In the genomic region with DNA sequence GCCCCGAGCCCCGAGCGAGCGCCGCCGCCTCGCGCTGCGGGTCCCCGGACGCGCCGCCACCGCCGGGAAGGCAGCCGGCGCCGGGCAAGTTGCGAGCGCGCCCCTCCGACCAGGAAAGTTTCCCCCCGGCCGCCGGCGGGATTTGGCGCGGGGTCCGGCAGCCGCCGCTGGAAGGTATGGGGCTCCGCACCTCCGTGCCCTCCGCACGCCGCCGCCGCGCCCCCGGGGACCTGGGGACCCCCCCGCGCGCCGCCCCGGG, we compare ENCODE assay signal across 9 cellular contexts. TPM values are rescaled to one million over a fixed set of nuclear protein-coding genes. Genes with fewer than 3 reads are reported as not detected.
DNase-seq lines count a peak whose midpoint lies in the region; ATAC-seq and TF ChIP-seq lines count a peak whose summit lies in the region.
"Had no signal": no experiment of that assay in that cellular context is flagged by ENCODE, and none has a peak within 500 bp of the region (broad histone marks: within the 10 kb centered on the region; RNA-seq: fewer than 3 reads in every experiment).

No MANE protein-coding gene starts in this region.

- H3K4me1 ChIP-seq in suprapubic skin = peaks cover 40% of the 10 kb centered on the region

- DNase-seq in DMS 273 (lab: John Stamatoyannopoulos, UW; ENCODE audit: unreplicated experiment) = peak; percentile 47
- no peak for DNase-seq in DMS 273 treated with DMSO at 0.1 percent for 48 hours (lab: John Stamatoyannopoulos, UW)
- DNase-seq in kidney epithelial cell (ENCODE audit: low read depth) = no peak
- DNase-seq in suprapubic skin (ENCODE audit: low spot score in 2 of 2) = no peak
- DNase-seq in glutamatergic neuron = no peak
- no peak for DNase-seq in activated CD4-positive, alpha-beta T cell treated with anti-CD3 and anti-CD28 coated beads, Interleukin-2, amount 50 U/mL, for 4 hours

- no peak for TF ChIP-seq EP300 in suprapubic skin (IDR thresholded peaks at IDR 0.05)

- no CpG with 5 or more reads among the region's 45 CpGs for WGBS in suprapubic skin

- no peak for TF ChIP-seq POLR2A in suprapubic skin (IDR thresholded peaks at IDR 0.05)

- no peak overlapping the region for H3K4me3 Mint-ChIP-seq in glutamatergic neuron (ENCODE audit: unreplicated experiment)

- no peak for ATAC-seq in HG03432 (IDR thresholded peaks at IDR 0.05; ENCODE audit: unreplicated experiment)

- no peaks in the 10 kb centered on the region for H3K9me3 ChIP-seq in suprapubic skin

- H3K4me3 ChIP-seq in kidney epithelial cell (ENCODE audit: low read depth, low read length) (peak overlapping the region; percentile 37), suprapubic skin (peak overlapping the region; percentile 81)

- peaks cover 18% of the 10 kb centered on the region for H3K27me3 Mint-ChIP-seq in glutamatergic neuron (ENCODE audit: unreplicated experiment)

- H3K9me3 Mint-ChIP-seq in glutamatergic neuron (ENCODE audit: unreplicated experiment) = peaks cover 13% of the 10 kb centered on the region

- peaks cover 54% of the 10 kb centered on the region for H3K27me3 ChIP-seq in kidney epithelial cell (ENCODE audit: control insufficient read depth, insufficient read depth, low read length)
- H3K27me3 ChIP-seq in suprapubic skin = peaks cover 13% of the 10 kb centered on the region

- TF ChIP-seq CTCF in VCaP (conservative IDR thresholded peaks at IDR 0.05) (no peak), kidney epithelial cell (IDR thresholded peaks at IDR 0.05; ENCODE audit: insufficient read depth, low read length, poor library complexity, severe bottlenecking) (no peak), suprapubic skin (IDR thresholded peaks at IDR 0.05) (no peak), glutamatergic neuron (IDR thresholded peaks at IDR 0.05; ENCODE audit: partially characterized antibody, unreplicated experiment) (no peak)

- H3K36me3 ChIP-seq in kidney epithelial cell (ENCODE audit: control insufficient read depth, insufficient read depth, low read length) = no peaks in the 10 kb centered on the region
- no peaks in the 10 kb centered on the region for H3K36me3 ChIP-seq in suprapubic skin

- no peaks in the 10 kb centered on the region for H3K36me3 Mint-ChIP-seq in glutamatergic neuron (ENCODE audit: unreplicated experiment)

- peaks cover 37% of the 10 kb centered on the region for H3K4me1 Mint-ChIP-seq in glutamatergic neuron (ENCODE audit: low read depth, unreplicated experiment)

- no peak overlapping the region for H3K27ac Mint-ChIP-seq in glutamatergic neuron (ENCODE audit: unreplicated experiment)

- peak overlapping the region; percentile 7; the same call in 1 of the 2 replicates for H3K27ac ChIP-seq in VCaP
- H3K27ac ChIP-seq in suprapubic skin = no peak overlapping the region
- H3K27ac ChIP-seq: 22Rv1 had no signal

RNA-seq across cellular contexts. Expression of gene TSPAN18, which starts 0.3 kb away (rescaled TPM):
- total RNA-seq in kidney epithelial cell (4.7 and 5.2 TPM in 2 replicates), suprapubic skin (1 to 10 TPM; 1.3 to 5.1 (median 3.9) TPM), glutamatergic neuron (ENCODE audit: unreplicated experiment) (80.4 TPM)

Comparison
In these comparisons a context has a peak if more than half of its experiments do, and no peak if none do; other contexts are left out.
1. RNA of gene TSPAN18, which starts 0.3 kb away (total RNA-seq): 80.4 TPM in glutamatergic neuron (single experiment); 4.7 to 5.2 TPM in kidney epithelial cell and 1.3 to 5.1 TPM in suprapubic skin; every median in the first group is over 10 times any median in the second.